30 cellular contexts compared by ENCODE assay signal in genomic region chr1:35615440-35615839, GRCh38. TPM values are rescaled to one million over a fixed set of nuclear protein-coding genes. Genes with fewer than 3 reads are reported as not detected.
"Had no signal": no experiment of that assay in that cellular context is flagged by ENCODE, and none has a peak within 500 bp of the region (broad histone marks: within the 10 kb centered on the region; RNA-seq: fewer than 3 reads in every experiment).

No MANE protein-coding gene starts in this region.

- DNase-seq: dermis blood vessel endothelial cell; foreskin keratinocyte; heart left ventricle; kidney; left cardiac atrium; left lung; mesenchymal stem cell; midbrain; naive thymus-derived CD4-positive, alpha-beta T cell; nucleus accumbens; stimulated activated CD4-positive, alpha-beta T cell treated with anti-CD3 and anti-CD28 coated beads, Interleukin-12 subunit alpha, Interleukin-12 subunit beta, amount 100 ng/mL, for 4 hours; stimulated activated CD4-positive, alpha-beta T cell treated with anti-CD3 and anti-CD28 coated beads, Interleukin-1b, Interleukin-23, amount 100 ng/mL, for 48 hours; stimulated activated CD4-positive, alpha-beta T cell treated with anti-CD3 and anti-CD28 coated beads, Interleukin-4, amount 100 ng/mL, for 1 hour; stimulated activated CD8-positive, alpha-beta memory T cell treated with anti-CD3 and anti-CD28 coated beads, Interleukin-4, amount 100 ng/mL, for 48 hours; stimulated activated naive CD4-positive, alpha-beta T cell; substantia nigra; testis; tibial artery had no signal

- H3K27ac Mint-ChIP-seq: nephron, type B pancreatic cell had no signal

- H3K4me1 Mint-ChIP-seq: nephron had no signal

- H3K9me3 Mint-ChIP-seq: naive thymus-derived CD4-positive, alpha-beta T cell; nephron; type B pancreatic cell had no signal

- H3K4me1 ChIP-seq: left lung, prostate gland, right atrium auricular region, testis, tibial artery had no signal

- H3K9me3 ChIP-seq: gastroesophageal sphincter, heart left ventricle, left lung, prostate gland, right atrium auricular region, testis, tibial artery had no signal

- H3K27me3 ChIP-seq: foreskin keratinocyte, gastroesophageal sphincter, heart left ventricle, hepatocyte, left lung, right atrium auricular region, testis, tibial artery had no signal

- H3K36me3 ChIP-seq: prostate gland had no signal

- H3K27ac ChIP-seq: coronary artery, epithelial cell of prostate, foreskin keratinocyte, gastroesophageal sphincter, heart left ventricle, hepatocyte, left lung, prostate gland, right atrium auricular region, testis, tibial artery had no signal

- H3K4me3 Mint-ChIP-seq: naive thymus-derived CD4-positive, alpha-beta T cell; nephron; type B pancreatic cell had no signal

- H3K27me3 Mint-ChIP-seq: naive thymus-derived CD4-positive, alpha-beta T cell; type B pancreatic cell had no signal

- H3K4me3 ChIP-seq: coronary artery, gastroesophageal sphincter, heart left ventricle, hepatocyte, left lung, prostate gland, right atrium auricular region, smooth muscle cell, testis, tibial artery had no signal

- ATAC-seq: esophagus mucosa; foreskin keratinocyte; gastroesophageal sphincter; heart left ventricle; left cardiac atrium; left lung; naive thymus-derived CD4-positive, alpha-beta T cell; sciatic nerve had no signal

RNA-seq across cellular contexts. Expression of gene TFAP2E, which starts 42.3 kb away (rescaled TPM):
- total RNA-seq: hepatocyte, right atrium auricular region, urinary bladder had no signal
